1 cellular context compared by ENCODE assay signal in genomic region chr13:109275848-109276247, GRCh38.
TF ChIP-seq lines count a peak whose summit lies in the region.

No MANE protein-coding gene starts in this region.

TF ChIP-seq in WTC11, 78 proteins besides CTCF, POLR2A, EP300 and RAD21 (continued from another document):
- no peak for TF ChIP-seq GRHL2 (CRISPR knock-in tag; IDR thresholded peaks at IDR 0.05; ENCODE audit: insufficient replicate concordance, severe bottlenecking)
- no peak for TF ChIP-seq TCF7 (CRISPR knock-in tag; IDR thresholded peaks at IDR 0.05; ENCODE audit: low read depth)
- no peak for TF ChIP-seq NFATC4 (CRISPR knock-in tag; IDR thresholded peaks at IDR 0.05)
- TF ChIP-seq, protein P1, sequence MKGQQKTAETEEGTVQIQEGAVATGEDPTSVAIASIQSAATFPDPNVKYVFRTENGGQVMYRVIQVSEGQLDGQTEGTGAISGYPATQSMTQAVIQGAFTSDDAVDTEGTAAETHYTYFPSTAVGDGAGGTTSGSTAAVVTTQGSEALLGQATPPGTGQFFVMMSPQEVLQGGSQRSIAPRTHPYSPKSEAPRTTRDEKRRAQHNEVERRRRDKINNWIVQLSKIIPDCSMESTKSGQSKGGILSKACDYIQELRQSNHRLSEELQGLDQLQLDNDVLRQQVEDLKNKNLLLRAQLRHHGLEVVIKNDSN (CRISPR knock-in tag; IDR thresholded peaks at IDR 0.05) = no peak
- TF ChIP-seq NFYB (CRISPR knock-in tag; conservative IDR thresholded peaks at IDR 0.05; ENCODE audit: low read depth) = no peak
- TF ChIP-seq KAT7 (CRISPR knock-in tag; IDR thresholded peaks at IDR 0.05; ENCODE audit: borderline replicate concordance) = no peak
